Comparison of ENCODE assay signal across 9 cellular contexts in genomic region chr19:4368128-4368820, GRCh38. TPM values are rescaled to one million over a fixed set of nuclear protein-coding genes. Genes with fewer than 3 reads are reported as not detected.
DNase-seq lines count a peak whose midpoint lies in the region; ATAC-seq and TF ChIP-seq lines count a peak whose summit lies in the region.
"Had no signal": no experiment of that assay in that cellular context is flagged by ENCODE, and none has a peak within 500 bp of the region (broad histone marks: within the 10 kb centered on the region; RNA-seq: fewer than 3 reads in every experiment).

No MANE protein-coding gene starts in this region.

- peaks cover 43% of the 10 kb centered on the region for H3K4me1 ChIP-seq in OCI-LY3 (ENCODE audit: low read length)
- peaks cover 39% of the 10 kb centered on the region for H3K4me1 ChIP-seq in osteoblast (ENCODE audit: insufficient read depth, low read length)

- H3K4me2 ChIP-seq in OCI-LY3 (ENCODE audit: low read length), result peak overlapping the region; percentile 100
- H3K4me2 ChIP-seq in osteoblast (ENCODE audit: insufficient read depth, low read length), result no peak overlapping the region

- H3K36me3 ChIP-seq in OCI-LY3 (replicated peaks; ENCODE audit: low read depth, low read length) (peaks cover 15% of the 10 kb centered on the region), osteoblast (ENCODE audit: insufficient read depth, low read length) (peaks cover 27% of the 10 kb centered on the region)

- ATAC-seq in GM21737 (IDR thresholded peaks at IDR 0.05; ENCODE audit: unreplicated experiment), result no peak

- H3K79me2 ChIP-seq in OCI-LY3 (ENCODE audit: low read length) (peaks cover 46% of the 10 kb centered on the region), osteoblast (ENCODE audit: insufficient read depth, low read length) (peaks cover 82% of the 10 kb centered on the region)

- H4K20me1 ChIP-seq in OCI-LY3 (ENCODE audit: insufficient read depth, low read length) (peaks cover 11% of the 10 kb centered on the region; the same call in 1 of the 2 replicates), osteoblast (ENCODE audit: insufficient read depth, low read length) (peaks cover 70% of the 10 kb centered on the region)

- TF ChIP-seq CTCF in OCI-LY3 (IDR thresholded peaks at IDR 0.05; ENCODE audit: low read depth, low read length), result no peak
- TF ChIP-seq CTCF in osteoblast (IDR thresholded peaks at IDR 0.05; ENCODE audit: extremely low read depth, low read depth, low read length), result no peak

- no peak overlapping the region for H2AFZ ChIP-seq in OCI-LY3 (ENCODE audit: low read depth, low read length)
- H2AFZ ChIP-seq in osteoblast (ENCODE audit: low read length), result no peak overlapping the region

- no peaks in the 10 kb centered on the region for H3K27me3 ChIP-seq in OCI-LY3 (ENCODE audit: low read depth, low read length)
- no peaks in the 10 kb centered on the region for H3K27me3 ChIP-seq in osteoblast (ENCODE audit: insufficient read depth, low read length)
- H3K27me3 ChIP-seq: tibial artery had no signal

- no peaks in the 10 kb centered on the region for H3K9me3 ChIP-seq in OCI-LY3 (ENCODE audit: insufficient read depth, low read length)
- no peaks in the 10 kb centered on the region for H3K9me3 ChIP-seq in osteoblast (ENCODE audit: low read depth, low read length)
- H3K9me3 ChIP-seq: tibial artery had no signal

- H3K4me3 ChIP-seq in OCI-LY3 (ENCODE audit: low read length), result peak overlapping the region; percentile 11; the same call in 1 of the 2 replicates
- no peak overlapping the region for H3K4me3 ChIP-seq in osteoblast (ENCODE audit: insufficient read depth, low read length)
- H3K4me3 ChIP-seq: tibial artery had no signal

- H3K27ac ChIP-seq in OCI-LY3 (ENCODE audit: low read length) (peak overlapping the region; percentile 90), epithelial cell of prostate (peak overlapping the region; percentile 98), osteoblast (ENCODE audit: low read depth, low read length) (peak overlapping the region; percentile 51), caudate nucleus (ENCODE audit: low read depth, low read length) (no peak overlapping the region)

- peak; percentile 38 for DNase-seq in DMS79 treated with DMSO at 0.1 percent for 48 hours (lab: John Stamatoyannopoulos, UW)
- no peak for DNase-seq in epithelial cell of prostate (ENCODE audit: low read depth, low spot score)
- DNase-seq in osteoblast (ENCODE audit: insufficient read length, low spot score, missing footprints), result peak; percentile 67
- no peak for DNase-seq in AML-193 (lab: John Stamatoyannopoulos, UW)
- DNase-seq in caudate nucleus (lab: John Stamatoyannopoulos, UW), result no peak
- DNase-seq in occipital lobe (lab: John Stamatoyannopoulos, UW), result no peak

- H3K9ac ChIP-seq in OCI-LY3 (ENCODE audit: low read length), result peak overlapping the region; percentile 31; the same call in 1 of the 2 replicates

RNA-seq across cellular contexts. Expression of gene MPND, which starts 24.9 kb away (rescaled TPM):
- total RNA-seq in osteoblast (6.8 and 6.9 TPM in 2 replicates), occipital lobe (11.5 TPM)

RNA-seq across cellular contexts. Expression of gene STAP2, which starts 29.6 kb away (rescaled TPM):
- 2.4 and 2.5 TPM in 2 replicates for total RNA-seq in osteoblast
- 2.8 TPM for total RNA-seq in occipital lobe

RNA-seq across cellular contexts. Expression of gene SH3GL1, which starts 32.1 kb away (rescaled TPM):
- total RNA-seq in osteoblast (83.2 and 84.9 TPM in 2 replicates), occipital lobe (15.3 TPM)

RNA-seq across cellular contexts. Expression of gene CHAF1A, which starts 34.2 kb away (rescaled TPM):
- total RNA-seq in osteoblast, result 3.6 and 5.6 TPM in 2 replicates
- total RNA-seq in occipital lobe, result 6.2 TPM

Comparison
In these comparisons a context has a peak if more than half of its experiments do, and no peak if none do; other contexts are left out.
1. DNase-seq: peak in DMS79 treated with DMSO at 0.1 percent for 48 hours (single experiment) and osteoblast (single experiment); none in epithelial cell of prostate (single experiment), AML-193 (0 of 2), caudate nucleus (0 of 61) and occipital lobe (single experiment).